In the genomic region with DNA sequence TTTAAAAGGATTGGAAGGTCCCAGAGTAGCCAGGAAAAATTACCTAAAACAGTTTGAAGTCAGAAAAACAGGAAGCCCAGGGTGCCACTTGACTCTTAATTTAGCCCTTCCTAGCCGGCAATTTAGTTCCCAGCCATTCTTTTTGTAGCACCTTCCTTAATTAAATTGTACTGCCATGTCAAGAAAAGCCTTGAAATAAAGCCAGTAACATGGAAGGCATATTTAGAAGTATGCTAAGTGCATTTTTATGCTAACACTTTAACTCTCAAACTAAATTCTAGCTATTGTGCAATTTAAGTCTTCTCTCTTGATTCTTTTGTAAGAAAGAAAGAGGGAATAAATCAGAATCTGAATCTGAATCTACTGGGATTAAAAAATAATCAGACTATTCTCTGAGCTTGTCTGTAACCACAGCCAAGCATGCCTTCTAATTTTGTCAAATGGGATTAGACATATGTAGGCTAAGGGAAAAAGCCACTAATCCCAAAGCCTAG, we compare ENCODE assay signal across 14 cellular contexts. TPM values are rescaled to one million over a fixed set of nuclear protein-coding genes. Genes with fewer than 3 reads are reported as not detected.
DNase-seq lines count a peak whose midpoint lies in the region; ATAC-seq and TF ChIP-seq lines count a peak whose summit lies in the region.
"Had no signal": no experiment of that assay in that cellular context is flagged by ENCODE, and none has a peak within 500 bp of the region (broad histone marks: within the 10 kb centered on the region; RNA-seq: fewer than 3 reads in every experiment).

No MANE protein-coding gene starts in this region.

- H3K4me1 ChIP-seq in upper lobe of left lung, result peaks cover 0 to 13% (median 0%) of the 10 kb centered on the region in 4 donors
- no peaks in the 10 kb centered on the region for H3K4me1 ChIP-seq in CD8-positive, alpha-beta T cell (ENCODE audit: insufficient read depth, low read length)
- H3K4me1 ChIP-seq: A549 had no signal

- TF ChIP-seq CTCF in dorsolateral prefrontal cortex (IDR thresholded peaks at IDR 0.05 in 54 of 56, conservative IDR thresholded peaks at IDR 0.05 in 2 of 56; ENCODE audit: low read depth in 1 of 56, partially characterized antibody in 56 of 56) (no peak), upper lobe of left lung (IDR thresholded peaks at IDR 0.05) (no peak), RWPE1 (conservative IDR thresholded peaks at IDR 0.05; ENCODE audit: low read depth) (no peak)
- no peak for TF ChIP-seq CTCF in CD8-positive, alpha-beta T cell (IDR thresholded peaks at IDR 0.05)

- H3K4me1 Mint-ChIP-seq in CD8-positive, alpha-beta T cell (ENCODE audit: low read depth), result no peaks in the 10 kb centered on the region
- H3K4me1 Mint-ChIP-seq: CD14-positive monocyte had no signal

- H3K27me3 Mint-ChIP-seq in CD8-positive, alpha-beta T cell (ENCODE audit: low read depth), result peaks cover 5% of the 10 kb centered on the region

- H3K27ac Mint-ChIP-seq in CD8-positive, alpha-beta T cell, result no peak overlapping the region
- H3K27ac Mint-ChIP-seq: CD14-positive monocyte had no signal

- no peak for TF ChIP-seq POLR2A in upper lobe of left lung (IDR thresholded peaks at IDR 0.05)

- WGBS in upper lobe of left lung, 2 donors, result 38 to 46% methylated on average over 1 of the region's 1 CpG

- H3K36me3 Mint-ChIP-seq in CD8-positive, alpha-beta T cell, result no peaks in the 10 kb centered on the region
- H3K36me3 Mint-ChIP-seq: CD14-positive monocyte had no signal

- no peak for ATAC-seq in upper lobe of left lung (ENCODE audit: low FRiP score in 2 of 2)
- ATAC-seq in GM18498 (IDR thresholded peaks at IDR 0.05; ENCODE audit: unreplicated experiment), result no peak
- no peak for ATAC-seq in CD8-positive, alpha-beta T cell
- ATAC-seq: A549 had no signal

- no peaks in the 10 kb centered on the region for H3K9me3 ChIP-seq in upper lobe of left lung
- no peaks in the 10 kb centered on the region for H3K9me3 ChIP-seq in CD8-positive, alpha-beta T cell (ENCODE audit: low read length)
- H3K9me3 ChIP-seq: A549 had no signal

- no peaks in the 10 kb centered on the region for H3K36me3 ChIP-seq in upper lobe of left lung
- no peaks in the 10 kb centered on the region for H3K36me3 ChIP-seq in CD8-positive, alpha-beta T cell (ENCODE audit: insufficient read depth, low read length)

- no peaks in the 10 kb centered on the region for H3K9me3 Mint-ChIP-seq in CD8-positive, alpha-beta T cell
- H3K9me3 Mint-ChIP-seq: CD14-positive monocyte had no signal

- POLR2A ChIA-PET in CD8-positive, alpha-beta T cell (lab: Charles Lee), result no interaction called here
- POLR2A ChIA-PET in RWPE1 (lab: Yijun Ruan, JAX; ENCODE audit: low non-redundant PET), result no interaction called here

- H3K27ac ChIP-seq in dorsolateral prefrontal cortex, result peak overlapping the region in 56 of 59 donors; percentile 2 to 87 (median 68)
- H3K27ac ChIP-seq in upper lobe of left lung, result peak overlapping the region; percentile 52 to 70 (median 66)
- no peak overlapping the region for H3K27ac ChIP-seq in CD8-positive, alpha-beta T cell (ENCODE audit: low read depth, low read length)
- no peak overlapping the region for H3K27ac ChIP-seq in RWPE1
- H3K27ac ChIP-seq: A549 had no signal

- H3K4me3 ChIP-seq in dorsolateral prefrontal cortex, result peak overlapping the region in 1 of 59 donors; percentile 8
- H3K4me3 ChIP-seq in upper lobe of left lung, result no peak overlapping the region
- no peak overlapping the region for H3K4me3 ChIP-seq in CD8-positive, alpha-beta T cell (ENCODE audit: low read depth, low read length)
- H3K4me3 ChIP-seq: A549 had no signal

- H3K27me3 ChIP-seq in dorsolateral prefrontal cortex (no peaks in the 10 kb centered on the region), upper lobe of left lung (no peaks in the 10 kb centered on the region)
- no peaks in the 10 kb centered on the region for H3K27me3 ChIP-seq in CD8-positive, alpha-beta T cell (ENCODE audit: insufficient read depth, low read length)

- TF ChIP-seq EP300 in upper lobe of left lung (IDR thresholded peaks at IDR 0.05), result no peak

- H3K4me3 Mint-ChIP-seq in CD8-positive, alpha-beta T cell, result no peak overlapping the region

- CTCF ChIA-PET in CD8-positive, alpha-beta T cell (lab: Charles Lee), result no interaction called here
- CTCF ChIA-PET in RWPE1 (lab: Yijun Ruan, JAX), result interaction anchor here (0.6 kb wide), 1 partner anchor 321 kb away, joined by 5 read pairs; no protein-coding TSS in a partner anchor

- DNase-seq in NCI-H2227 treated with DMSO at 0.1 percent for 48 hours (lab: John Stamatoyannopoulos, UW), result peak; percentile 36
- DNase-seq in NCI-H2227 (lab: John Stamatoyannopoulos, UW; ENCODE audit: unreplicated experiment), result no peak
- DNase-seq in NCI-H82 treated with DMSO at 0.1 percent for 48 hours (lab: John Stamatoyannopoulos, UW; ENCODE audit: unreplicated experiment), result peak; percentile 95
- DNase-seq in dorsolateral prefrontal cortex, result no peak
- no peak for DNase-seq in upper lobe of left lung
- no peak for DNase-seq in CD8-positive, alpha-beta T cell
- DNase-seq in RWPE1 (ENCODE audit: low spot score), result no peak
- DNase-seq: HCEC 1CT, KBM-7, NCI-H2029 treated with DMSO at 0.1 percent for 48 hours, NCI-H446 treated with DMSO at 0.1 percent for 48 hours had no signal

- intact Hi-C loops in dorsolateral prefrontal cortex (cut with DNase I), result no loop called here
- intact Hi-C loops in CD8-positive, alpha-beta T cell (cut with DNase I, micrococcal nuclease), result no loop called here

RNA-seq across cellular contexts. Expression of gene MAP3K13, which starts 43.2 kb away (rescaled TPM):
- total RNA-seq in dorsolateral prefrontal cortex (10 to 100 TPM; 30.8 to 75.4 (median 54.1) TPM), upper lobe of left lung (10 to 100 TPM; 25.3 to 41.4 (median 31.2) TPM)
- total RNA-seq in CD8-positive, alpha-beta T cell, result 1 to 10 TPM; 5.7 to 8.5 TPM

Comparison
In these comparisons a context has a peak if more than half of its experiments do, and no peak if none do; other contexts are left out.
1. DNase-seq: peak in NCI-H2227 treated with DMSO at 0.1 percent for 48 hours (single experiment) and NCI-H82 treated with DMSO at 0.1 percent for 48 hours (single experiment); none in NCI-H2227 (single experiment), dorsolateral prefrontal cortex (0 of 10), upper lobe of left lung (0 of 2), CD8-positive, alpha-beta T cell (0 of 7) and RWPE1 (single experiment).
2. H3K27ac ChIP-seq: peak in dorsolateral prefrontal cortex (56 of 59) and upper lobe of left lung (4 of 4); none in CD8-positive, alpha-beta T cell (single experiment) and RWPE1 (single experiment).